In the genomic region with DNA sequence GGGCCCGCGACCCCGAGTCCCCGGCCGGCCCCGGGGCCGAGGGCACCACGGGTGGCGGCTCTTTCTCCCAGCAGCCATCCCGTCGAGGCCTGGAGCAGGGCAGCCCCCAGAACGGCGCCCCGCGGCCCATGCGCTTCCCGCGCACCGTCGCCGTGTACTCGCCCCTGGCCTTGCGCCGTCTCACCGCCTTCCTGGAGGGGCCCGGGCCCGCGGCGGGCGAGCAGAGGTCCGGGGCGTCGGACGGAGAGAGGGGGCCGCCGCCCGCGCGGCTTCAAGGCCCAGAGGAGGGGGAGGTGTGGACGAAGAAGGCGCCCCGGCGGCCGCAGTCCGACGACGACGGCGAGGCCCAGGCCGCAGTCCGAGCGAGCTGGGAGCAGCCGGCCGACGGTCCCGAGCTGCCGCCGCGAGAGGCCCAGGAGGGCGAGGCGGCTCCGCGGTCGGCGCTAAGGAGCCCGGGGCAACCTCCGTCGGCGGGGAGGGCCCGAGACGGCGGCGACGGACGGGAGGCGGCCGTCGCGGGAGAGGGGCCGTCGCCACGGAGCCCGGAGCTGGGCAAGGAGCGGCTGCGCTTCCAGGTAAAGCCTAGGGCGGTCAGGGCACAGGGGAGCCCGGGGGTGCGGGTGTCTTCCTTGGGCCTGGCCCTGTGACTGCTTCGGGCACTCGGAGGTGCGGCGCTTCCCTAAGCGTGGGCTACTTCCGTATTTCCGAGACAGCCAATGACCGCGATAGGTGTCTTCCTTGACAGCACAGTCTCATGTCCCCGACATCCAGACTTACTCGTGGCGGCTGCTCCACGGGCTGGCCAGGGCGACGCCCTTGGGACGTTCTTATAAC, we compare ENCODE assay signal across 12 cellular contexts. TPM values are rescaled to one million over a fixed set of nuclear protein-coding genes. Genes with fewer than 3 reads are reported as not detected.
DNase-seq lines count a peak whose midpoint lies in the region; ATAC-seq and TF ChIP-seq lines count a peak whose summit lies in the region.
"Had no signal": no experiment of that assay in that cellular context is flagged by ENCODE, and none has a peak within 500 bp of the region (broad histone marks: within the 10 kb centered on the region; RNA-seq: fewer than 3 reads in every experiment).

No MANE protein-coding gene starts in this region.

- TF ChIP-seq CTCF in GM23338 (conservative IDR thresholded peaks at IDR 0.05; ENCODE audit: low read depth in 2 of 2) (no peak), ascending aorta (IDR thresholded peaks at IDR 0.05) (no peak), spleen (IDR thresholded peaks at IDR 0.05 in 8 of 11, conservative IDR thresholded peaks at IDR 0.05 in 3 of 11) (no peak), BE2C (IDR thresholded peaks at IDR 0.05; ENCODE audit: low read depth, low read length) (no peak)

- no peak overlapping the region for H3K27ac Mint-ChIP-seq in GM23338
- H3K27ac Mint-ChIP-seq: nephron had no signal

- DNase-seq in GM23338 (ENCODE audit: low spot score) (peak; percentile 73), ascending aorta (ENCODE audit: low spot score in 2 of 2) (no peak), iPS-NIHi7 (ENCODE audit: extremely low spot score) (peak; percentile 37), spleen (peak; percentile 76), BE2C (no peak), Karpas-422 (no peak), NOMO-1 (lab: John Stamatoyannopoulos, UW; ENCODE audit: unreplicated experiment in 2 of 2) (no peak)
- DNase-seq: caudate nucleus, DMS153, gastrocnemius medialis, transverse colon had no signal

- peaks cover 35% of the 10 kb centered on the region for H3K27me3 Mint-ChIP-seq in GM23338 (ENCODE audit: insufficient read depth, low read depth, poor library complexity)

- peak overlapping the region; percentile 57 for H3K4me3 Mint-ChIP-seq in GM23338

- peak overlapping the region; percentile 90 for H3K4me2 ChIP-seq in GM23338
- no peak overlapping the region for H3K4me2 ChIP-seq in Karpas-422 (ENCODE audit: low read depth, low read length, poor library complexity, severe bottlenecking)

- H3K4me1 ChIP-seq in GM23338 (ENCODE audit: insufficient read depth) (peaks cover 17% of the 10 kb centered on the region), ascending aorta (peaks cover 0 to 5% of the 10 kb centered on the region in 2 donors), spleen (peaks cover 0 to 21% (median 17%) of the 10 kb centered on the region in 6 donors), BE2C (peaks cover 6% of the 10 kb centered on the region), Karpas-422 (ENCODE audit: low read length) (no peaks in the 10 kb centered on the region)
- H3K4me1 ChIP-seq: gastrocnemius medialis had no signal

- no peak overlapping the region for H3K27ac ChIP-seq in GM23338 (ENCODE audit: low read depth)
- H3K27ac ChIP-seq in ascending aorta: no peak overlapping the region
- no peak overlapping the region for H3K27ac ChIP-seq in spleen
- H3K27ac ChIP-seq in Karpas-422 (ENCODE audit: low read length): no peak overlapping the region
- H3K27ac ChIP-seq: gastrocnemius medialis, transverse colon had no signal

- peak overlapping the region; percentile 71 for H3K4me3 ChIP-seq in GM23338
- peak overlapping the region; percentile 49 to 56 for H3K4me3 ChIP-seq in ascending aorta
- peak overlapping the region in 7 of 8 donors; percentile 24 to 64 (median 33) for H3K4me3 ChIP-seq in spleen
- no peak overlapping the region for H3K4me3 ChIP-seq in BE2C (ENCODE audit: low read depth, low read length)
- H3K4me3 ChIP-seq in Karpas-422 (ENCODE audit: low read length): no peak overlapping the region

- H3K36me3 ChIP-seq in GM23338 (ENCODE audit: insufficient read depth) (no peaks in the 10 kb centered on the region), ascending aorta (no peaks in the 10 kb centered on the region), spleen (peaks cover 0 to 4% (median 0%) of the 10 kb centered on the region in 6 donors), BE2C (peaks cover 89% of the 10 kb centered on the region), Karpas-422 (ENCODE audit: insufficient read depth, low read length) (no peaks in the 10 kb centered on the region)
- H3K36me3 ChIP-seq: gastrocnemius medialis, transverse colon had no signal

- H4K20me1 ChIP-seq in GM23338 (replicated peaks; ENCODE audit: insufficient read depth): 0 out of 2 replicates have a peak, but pooled peaks cover 4% of the 10 kb centered on the region
- H4K20me1 ChIP-seq in Karpas-422 (ENCODE audit: insufficient read depth, low read depth, low read length): no peaks in the 10 kb centered on the region

- peak; percentile 59 for ATAC-seq in GM23338
- ATAC-seq: gastrocnemius medialis had no signal

- H3F3A ChIP-seq in GM23338 (replicated peaks; ENCODE audit: low read depth): peaks cover 16% of the 10 kb centered on the region

- no peaks in the 10 kb centered on the region for H3K36me3 Mint-ChIP-seq in GM23338 (ENCODE audit: low read depth)

- H3K9me3 ChIP-seq in ascending aorta (no peaks in the 10 kb centered on the region), spleen (no peaks in the 10 kb centered on the region), BE2C (no peaks in the 10 kb centered on the region), Karpas-422 (ENCODE audit: low read length) (no peaks in the 10 kb centered on the region)
- H3K9me3 ChIP-seq: gastrocnemius medialis, transverse colon had no signal

- no peak overlapping the region for H3K9ac ChIP-seq in Karpas-422 (ENCODE audit: low read length)

- H3K79me2 ChIP-seq in GM23338 (replicated peaks; ENCODE audit: insufficient read depth): no peaks in the 10 kb centered on the region
- H3K79me2 ChIP-seq in Karpas-422 (ENCODE audit: low read length): no peaks in the 10 kb centered on the region

- peak overlapping the region; percentile 98 for H2AFZ ChIP-seq in GM23338
- H2AFZ ChIP-seq in Karpas-422 (ENCODE audit: low read length): no peak overlapping the region

- H3K4me1 Mint-ChIP-seq in GM23338: peaks cover 15% of the 10 kb centered on the region
- H3K4me1 Mint-ChIP-seq: nephron had no signal

- H3K27me3 ChIP-seq in GM23338 (ENCODE audit: insufficient read depth) (peaks cover 80% of the 10 kb centered on the region), ascending aorta (peaks cover 9% of the 10 kb centered on the region), spleen (replicated peaks in 1 of 7) (peaks cover 10 to 60% (median 53%) of the 10 kb centered on the region in 7 donors), BE2C (no peaks in the 10 kb centered on the region), Karpas-422 (ENCODE audit: low read length) (no peaks in the 10 kb centered on the region)

- 12 to 24% (median 14%) methylated on average over 52 to 104 of the region's 104 CpGs for WGBS in spleen, 5 donors

- TF ChIP-seq POLR2A in spleen (IDR thresholded peaks at IDR 0.05): no peak

- no peaks in the 10 kb centered on the region for H3K9me2 ChIP-seq in GM23338 (ENCODE audit: insufficient read depth)
- no peaks in the 10 kb centered on the region for H3K9me2 ChIP-seq in Karpas-422 (replicated peaks; ENCODE audit: insufficient read depth, low read length)

- H3K9me3 Mint-ChIP-seq in GM23338: no peaks in the 10 kb centered on the region

- intact Hi-C loops in ascending aorta (cut with DNase I) (loop anchor here (10.0 kb wide), 1 partner anchor 166 kb away; no protein-coding TSS in a partner anchor), spleen (cut with DNase I; ENCODE audit: low total_unique reads) (no loop called here)

TF ChIP-seq in GM23338, 12 proteins besides CTCF, POLR2A, EP300 and RAD21:
- no peak for TF ChIP-seq STAT1 (IDR thresholded peaks at IDR 0.05; ENCODE audit: unreplicated experiment)
- TF ChIP-seq, protein P1, sequence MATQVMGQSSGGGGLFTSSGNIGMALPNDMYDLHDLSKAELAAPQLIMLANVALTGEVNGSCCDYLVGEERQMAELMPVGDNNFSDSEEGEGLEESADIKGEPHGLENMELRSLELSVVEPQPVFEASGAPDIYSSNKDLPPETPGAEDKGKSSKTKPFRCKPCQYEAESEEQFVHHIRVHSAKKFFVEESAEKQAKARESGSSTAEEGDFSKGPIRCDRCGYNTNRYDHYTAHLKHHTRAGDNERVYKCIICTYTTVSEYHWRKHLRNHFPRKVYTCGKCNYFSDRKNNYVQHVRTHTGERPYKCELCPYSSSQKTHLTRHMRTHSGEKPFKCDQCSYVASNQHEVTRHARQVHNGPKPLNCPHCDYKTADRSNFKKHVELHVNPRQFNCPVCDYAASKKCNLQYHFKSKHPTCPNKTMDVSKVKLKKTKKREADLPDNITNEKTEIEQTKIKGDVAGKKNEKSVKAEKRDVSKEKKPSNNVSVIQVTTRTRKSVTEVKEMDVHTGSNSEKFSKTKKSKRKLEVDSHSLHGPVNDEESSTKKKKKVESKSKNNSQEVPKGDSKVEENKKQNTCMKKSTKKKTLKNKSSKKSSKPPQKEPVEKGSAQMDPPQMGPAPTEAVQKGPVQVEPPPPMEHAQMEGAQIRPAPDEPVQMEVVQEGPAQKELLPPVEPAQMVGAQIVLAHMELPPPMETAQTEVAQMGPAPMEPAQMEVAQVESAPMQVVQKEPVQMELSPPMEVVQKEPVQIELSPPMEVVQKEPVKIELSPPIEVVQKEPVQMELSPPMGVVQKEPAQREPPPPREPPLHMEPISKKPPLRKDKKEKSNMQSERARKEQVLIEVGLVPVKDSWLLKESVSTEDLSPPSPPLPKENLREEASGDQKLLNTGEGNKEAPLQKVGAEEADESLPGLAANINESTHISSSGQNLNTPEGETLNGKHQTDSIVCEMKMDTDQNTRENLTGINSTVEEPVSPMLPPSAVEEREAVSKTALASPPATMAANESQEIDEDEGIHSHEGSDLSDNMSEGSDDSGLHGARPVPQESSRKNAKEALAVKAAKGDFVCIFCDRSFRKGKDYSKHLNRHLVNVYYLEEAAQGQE (IDR thresholded peaks at IDR 0.05; ENCODE audit: unreplicated experiment): no peak
- TF ChIP-seq EZH2phosphoT487 (IDR thresholded peaks at IDR 0.05; ENCODE audit: unreplicated experiment): peak; percentile 66

RNA-seq across cellular contexts. Expression of a gene that starts 0.8 kb away (rescaled TPM):
- total RNA-seq in GM23338 (2014; rRNA removed; shearing (Covaris generic)): 0.78 and 1.6 TPM in 2 replicates
- 0.14 and 0.27 TPM in 2 replicates for polyA plus RNA-seq in GM23338 (2016; fragmentation: Nextera tagmentation; extraction: Ambion mirVana)
- total RNA-seq in ascending aorta: 1.4 TPM
- total RNA-seq in spleen: not detected
- not detected for polyA plus RNA-seq in spleen
- 8.3 TPM for polyA plus RNA-seq in BE2C (2012; ENCODE audit: insufficient read depth, insufficient read length, low read depth)
- total RNA-seq in Karpas-422 (2014; rRNA removed; shearing (Covaris generic); ENCODE audit: low replicate concordance): not detected in 2 replicates
- total RNA-seq: gastrocnemius medialis, transverse colon had no signal

RNA-seq across cellular contexts. Expression of a gene that starts 7.8 kb away (rescaled TPM):
- 2.3 and 4.3 TPM in 2 replicates for total RNA-seq in GM23338 (2014; rRNA removed; shearing (Covaris generic))
- polyA plus RNA-seq in GM23338 (2016; fragmentation: Nextera tagmentation; extraction: Ambion mirVana): 2.1 and 2.3 TPM in 2 replicates
- total RNA-seq in ascending aorta: 0.21 TPM
- total RNA-seq in spleen: under 1 TPM in 2 of 7 donors, not detected in 5; 0.27 to 0.32 TPM
- under 1 TPM; 0.08 to 0.20 (median 0.13) TPM for polyA plus RNA-seq in spleen
- polyA plus RNA-seq in BE2C (2012; ENCODE audit: insufficient read depth, insufficient read length, low read depth): 327 TPM
- total RNA-seq in Karpas-422 (2014; rRNA removed; shearing (Covaris generic); ENCODE audit: low replicate concordance): 0.07 TPM in 1 of 2 replicates, not detected in the other

Comparison
In these comparisons a context has a peak if more than half of its experiments do, and no peak if none do; other contexts are left out.
1. DNase-seq: peak in GM23338 (single experiment), iPS-NIHi7 (single experiment) and spleen (single experiment); none in ascending aorta (0 of 2), BE2C (single experiment), Karpas-422 (single experiment) and NOMO-1 (0 of 2).
2. H3K4me3 ChIP-seq: peak in GM23338 (single experiment), ascending aorta (2 of 2) and spleen (7 of 8); none in BE2C (single experiment) and Karpas-422 (single experiment).